Comparison of ENCODE assay signal across 1 cellular context in genomic region chr3:56125358-56126005, GRCh38.
TF ChIP-seq lines count a peak whose summit lies in the region.

No MANE protein-coding gene starts in this region.

TF ChIP-seq in GM23338, 12 proteins besides CTCF, POLR2A, EP300 and RAD21 (continued from another document):
- no peak for TF ChIP-seq REST (IDR thresholded peaks at IDR 0.05; ENCODE audit: unreplicated experiment)
- TF ChIP-seq ZNF114 (CRISPR knock-in tag; IDR thresholded peaks at IDR 0.05) = no peak
- no peak for TF ChIP-seq NANOG (IDR thresholded peaks at IDR 0.05; ENCODE audit: borderline replicate concordance)
- no peak for TF ChIP-seq CREB1 (CRISPR knock-in tag; IDR thresholded peaks at IDR 0.05; ENCODE audit: low read depth)
- TF ChIP-seq POLR2AphosphoS5 (IDR thresholded peaks at IDR 0.05; ENCODE audit: low read depth) = no peak
- no peak for TF ChIP-seq EZH2 (IDR thresholded peaks at IDR 0.05; ENCODE audit: low read depth, unreplicated experiment)
- no peak for TF ChIP-seq ETS1 (IDR thresholded peaks at IDR 0.05)
- no peak for TF ChIP-seq STAT1 (IDR thresholded peaks at IDR 0.05; ENCODE audit: unreplicated experiment)
